In the genomic region with DNA sequence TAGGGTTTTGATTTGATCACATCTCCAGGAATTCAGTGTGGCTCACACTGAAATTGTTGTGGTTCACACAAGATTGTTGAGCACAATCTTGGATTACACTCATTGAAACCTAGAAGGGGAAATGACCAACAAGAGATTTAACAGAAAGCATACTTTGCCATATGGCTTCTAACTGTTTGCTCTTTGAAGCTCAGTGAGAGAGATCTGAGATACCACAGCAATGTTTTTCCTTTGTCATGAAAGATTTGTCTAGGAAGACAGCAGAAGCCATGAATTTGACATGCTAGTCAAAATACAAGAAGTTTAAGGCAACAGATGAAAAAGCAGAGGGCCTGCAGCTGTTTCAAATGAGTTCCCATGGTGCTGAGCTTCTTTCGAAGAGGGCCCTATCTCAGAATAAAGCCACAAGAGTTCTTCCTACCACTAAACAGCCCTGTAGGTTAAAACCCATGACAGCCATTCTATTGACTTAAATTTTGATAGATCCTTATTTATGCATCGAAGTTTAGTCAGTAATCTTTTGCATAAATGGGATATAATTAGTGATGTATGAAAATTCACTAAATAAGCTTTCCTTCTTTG, we compare ENCODE assay signal across 18 cellular contexts.
"Had no signal": no experiment of that assay in that cellular context is flagged by ENCODE, and none has a peak within 500 bp of the region (broad histone marks: within the 10 kb centered on the region; RNA-seq: fewer than 3 reads in every experiment).

No MANE protein-coding gene starts in this region.

- H3K4me3 ChIP-seq: pancreas, skin epidermis, tibial artery, uterus had no signal

- H3K4me3 Mint-ChIP-seq: activated CD4-positive, alpha-beta memory T cell treated with anti-CD3 and anti-CD28 coated beads, Interleukin-2, amount 10 ng/mL, durations not matched to agents 7 days and 5 days; dendritic cell treated with granulocyte-macrophage colony-stimulating factor and Interleukin-4, amounts not matched to agents 40 ng/mL and 50 ng/mL, for 4 days; effector memory CD8-positive, alpha-beta T cell; memory B cell; neural crest cell; stimulated activated effector memory CD8-positive, alpha-beta T cell treated with anti-CD3 and anti-CD28 coated beads, Interleukin-12 subunit alpha, Interleukin-12 subunit beta, amount 100 ng/mL, for 72 hours had no signal

- H3K4me1 Mint-ChIP-seq: activated CD4-positive, alpha-beta memory T cell treated with anti-CD3 and anti-CD28 coated beads, Interleukin-2, amount 10 ng/mL, durations not matched to agents 7 days and 5 days; memory B cell; neural crest cell; stimulated activated effector memory CD8-positive, alpha-beta T cell treated with anti-CD3 and anti-CD28 coated beads, Interleukin-12 subunit alpha, Interleukin-12 subunit beta, amount 100 ng/mL, for 72 hours had no signal

- H3K36me3 Mint-ChIP-seq: memory B cell; stimulated activated effector memory CD8-positive, alpha-beta T cell treated with anti-CD3 and anti-CD28 coated beads, Interleukin-12 subunit alpha, Interleukin-12 subunit beta, amount 100 ng/mL, for 72 hours had no signal

- H3K27me3 Mint-ChIP-seq: activated CD4-positive, alpha-beta memory T cell treated with anti-CD3 and anti-CD28 coated beads, Interleukin-2, amount 10 ng/mL, durations not matched to agents 7 days and 5 days; dendritic cell treated with granulocyte-macrophage colony-stimulating factor and Interleukin-4, amounts not matched to agents 40 ng/mL and 50 ng/mL, for 4 days; effector memory CD8-positive, alpha-beta T cell; memory B cell had no signal

- DNase-seq: activated CD4-positive, alpha-beta memory T cell treated with anti-CD3 and anti-CD28 coated beads, Interleukin-2, amount 10 ng/mL, durations not matched to agents 7 days and 5 days; activated naive CD4-positive, alpha-beta T cell treated with Interleukin-2 at 50 U/mL for 16 hours; activated T-cell treated with anti-CD3 and anti-CD28 coated beads, Interleukin-2, amount 50 U/mL, for 48 hours; brain microvascular endothelial cell; effector memory CD8-positive, alpha-beta T cell; foreskin fibroblast; glutamatergic neuron; left colon; pancreas; retina; T-helper 9 cell; tibial artery; uterus had no signal

- ATAC-seq: effector memory CD8-positive, alpha-beta T cell; left colon; pancreas; stimulated activated effector memory CD8-positive, alpha-beta T cell treated with anti-CD3 and anti-CD28 coated beads, Interleukin-12 subunit alpha, Interleukin-12 subunit beta, amount 100 ng/mL, for 72 hours had no signal

- H3K9me3 Mint-ChIP-seq: activated CD4-positive, alpha-beta memory T cell treated with anti-CD3 and anti-CD28 coated beads, Interleukin-2, amount 10 ng/mL, durations not matched to agents 7 days and 5 days; effector memory CD8-positive, alpha-beta T cell; memory B cell; stimulated activated effector memory CD8-positive, alpha-beta T cell treated with anti-CD3 and anti-CD28 coated beads, Interleukin-12 subunit alpha, Interleukin-12 subunit beta, amount 100 ng/mL, for 72 hours had no signal

- H3K27ac Mint-ChIP-seq: activated CD4-positive, alpha-beta memory T cell treated with anti-CD3 and anti-CD28 coated beads, Interleukin-2, amount 10 ng/mL, durations not matched to agents 7 days and 5 days; dendritic cell treated with granulocyte-macrophage colony-stimulating factor and Interleukin-4, amounts not matched to agents 40 ng/mL and 50 ng/mL, for 4 days; effector memory CD8-positive, alpha-beta T cell; memory B cell; stimulated activated effector memory CD8-positive, alpha-beta T cell treated with anti-CD3 and anti-CD28 coated beads, Interleukin-12 subunit alpha, Interleukin-12 subunit beta, amount 100 ng/mL, for 72 hours had no signal
